ENCODE assay signal across 1 cellular context in the genomic region with DNA sequence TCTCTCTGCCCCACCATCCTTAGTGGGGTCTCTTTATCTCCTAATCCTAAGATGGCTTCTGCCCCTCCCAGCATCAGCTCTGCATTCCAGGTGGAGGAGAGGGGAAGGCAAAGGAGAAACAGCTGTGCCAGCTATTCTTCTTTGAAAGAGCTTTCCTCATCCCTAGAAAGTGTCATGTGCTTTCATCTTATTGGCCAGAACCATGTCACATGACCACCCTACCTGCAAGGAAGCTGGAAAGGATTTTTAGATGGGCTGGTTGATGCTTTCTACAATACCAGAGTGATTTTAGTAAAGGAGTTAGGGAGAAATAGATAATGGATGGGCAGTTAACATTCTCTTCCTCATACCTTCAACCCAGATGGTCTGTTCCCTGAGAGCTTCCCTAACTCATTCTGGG.
TF ChIP-seq lines count a peak whose summit lies in the region.

No MANE protein-coding gene starts in this region.

TF ChIP-seq in IMR-90, 13 proteins besides CTCF, POLR2A, EP300 and RAD21 (continued from another document):
- TF ChIP-seq, protein P1, sequence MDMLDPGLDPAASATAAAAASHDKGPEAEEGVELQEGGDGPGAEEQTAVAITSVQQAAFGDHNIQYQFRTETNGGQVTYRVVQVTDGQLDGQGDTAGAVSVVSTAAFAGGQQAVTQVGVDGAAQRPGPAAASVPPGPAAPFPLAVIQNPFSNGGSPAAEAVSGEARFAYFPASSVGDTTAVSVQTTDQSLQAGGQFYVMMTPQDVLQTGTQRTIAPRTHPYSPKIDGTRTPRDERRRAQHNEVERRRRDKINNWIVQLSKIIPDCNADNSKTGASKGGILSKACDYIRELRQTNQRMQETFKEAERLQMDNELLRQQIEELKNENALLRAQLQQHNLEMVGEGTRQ (IDR thresholded peaks at IDR 0.05; ENCODE audit: low read depth, low read length), result peak; percentile 18; the same call in 1 of the 2 replicates
